2 cellular contexts compared by ENCODE assay signal in genomic region chr11:2748061-2748813, GRCh38.
TF ChIP-seq lines count a peak whose summit lies in the region.

No MANE protein-coding gene starts in this region.

TF ChIP-seq in A549, 52 proteins besides CTCF, POLR2A, EP300 and RAD21:
- no peak for TF ChIP-seq BCL3 (IDR thresholded peaks at IDR 0.05)
- no peak for TF ChIP-seq MAFK (IDR thresholded peaks at IDR 0.05; ENCODE audit: partially characterized antibody)
- TF ChIP-seq USF2 (IDR thresholded peaks at IDR 0.05), result 0 out of 2 replicates have a peak, but pooled peaks have one; percentile 23
TF ChIP-seq in A549: peak in this region for 1.

TF ChIP-seq in HepG2, 621 proteins besides CTCF, POLR2A, EP300 and RAD21 (continued from another document):
- no peak for TF ChIP-seq PRDM10 (CRISPR knock-in tag; IDR thresholded peaks at IDR 0.05; ENCODE audit: low read depth)
- TF ChIP-seq ZNF546 (CRISPR knock-in tag; conservative IDR thresholded peaks at IDR 0.05), result no peak
- TF ChIP-seq ZBTB44 (CRISPR knock-in tag; IDR thresholded peaks at IDR 0.05), result no peak
- TF ChIP-seq SOX5 (CRISPR knock-in tag; IDR thresholded peaks at IDR 0.05; ENCODE audit: borderline replicate concordance), result no peak
- no peak for TF ChIP-seq ZNF138 (CRISPR knock-in tag; IDR thresholded peaks at IDR 0.05; ENCODE audit: low read depth)
- TF ChIP-seq NR2F2 (IDR thresholded peaks at IDR 0.05; ENCODE audit: borderline replicate concordance, low read depth), result no peak
- TF ChIP-seq UBTF (CRISPR knock-in tag; IDR thresholded peaks at IDR 0.05), result 0 out of 2 replicates have a peak, but pooled peaks have one; percentile 12
- TF ChIP-seq RAD51 (IDR thresholded peaks at IDR 0.05; ENCODE audit: borderline replicate concordance), result peak; percentile 74; the same call in 1 of the 2 replicates
- peak; percentile 55; the same call in 1 of the 2 replicates for TF ChIP-seq USF2 (IDR thresholded peaks at IDR 0.05; ENCODE audit: low read depth, low read length)
- peak; percentile 44; the same call in 1 of the 2 replicates for TF ChIP-seq USF2 (CRISPR knock-in tag; IDR thresholded peaks at IDR 0.05; ENCODE audit: borderline replicate concordance)
- TF ChIP-seq RBAK (CRISPR knock-in tag; IDR thresholded peaks at IDR 0.05), result no peak
